In genomic region chr14:103562385-103563088, GRCh38 we compare ENCODE assay signal across 8 cellular contexts. TPM values are rescaled to one million over a fixed set of nuclear protein-coding genes. Genes with fewer than 3 reads are reported as not detected.
A peak's percentile ranks its signal among the peaks of the same experiment; 100 is the strongest.
DNase-seq lines count a peak whose midpoint lies in the region; FAIRE-seq and TF ChIP-seq lines count a peak whose summit lies in the region.

Gene BAG5, minus strand, starts transcription at chr14:103562657. Its CDS starts 1,493 bp downstream, at chr14:103561164.
Gene COA8, plus strand, starts transcription at chr14:103562960. Its CDS starts 42 bp downstream, at chr14:103563002.

- H3K27me3 ChIP-seq in Loucy (ENCODE audit: insufficient read depth, low read length, poor library complexity, severe bottlenecking) (no peaks in the 10 kb centered on the region), neutrophil (no peaks in the 10 kb centered on the region)

- peaks cover 89% of the 10 kb centered on the region for H3K79me2 ChIP-seq in Loucy (ENCODE audit: insufficient read depth, low read length)

- peak; percentile 80 for DNase-seq in G401 (ENCODE audit: low spot score)
- peak; percentile 60 for DNase-seq in H4 (ENCODE audit: low spot score)
- peak; percentile 72 for DNase-seq in SK-N-DZ (ENCODE audit: low spot score)
- peak; percentile 88 for DNase-seq in activated naive CD4-positive, alpha-beta T cell treated with Interleukin-2 at 50 U/mL for 16 hours
- peak; percentile 94 to 99 for DNase-seq in frontal cortex (ENCODE audit: low spot score in 2 of 2)

- H3K9me3 ChIP-seq in Loucy (ENCODE audit: insufficient read depth, low read depth, low read length) (no peaks in the 10 kb centered on the region), neutrophil (no peaks in the 10 kb centered on the region)

- no peaks in the 10 kb centered on the region for H3K9me2 ChIP-seq in Loucy (replicated peaks; ENCODE audit: low read depth, low read length)

- peaks cover 55% of the 10 kb centered on the region for H3K4me1 ChIP-seq in Loucy (ENCODE audit: insufficient read depth, low read length, poor library complexity, severe bottlenecking)
- H3K4me1 ChIP-seq in neutrophil (ENCODE audit: control insufficient read depth in 1 of 2, insufficient read depth in 1 of 2, low read depth in 1 of 2, low read length in 1 of 2), result peaks cover 25 to 29% of the 10 kb centered on the region in 2 experiments

- FAIRE-seq in frontal cortex (lab: Jason Lieb, UNC), result no peak

- H3K4me2 ChIP-seq in Loucy (ENCODE audit: low read depth, low read length, poor library complexity, severe bottlenecking), result peak within 1 kb of the TSS; percentile 94

- H3K36me3 ChIP-seq in Loucy (ENCODE audit: insufficient read depth, low read length) (peaks cover 8% of the 10 kb centered on the region; the same call in 1 of the 2 replicates), neutrophil (peaks cover 28% of the 10 kb centered on the region)

- peak within 1 kb of the TSS; percentile 100 for H3K27ac ChIP-seq in neutrophil

- H3K9ac ChIP-seq in Loucy (ENCODE audit: low read depth, low read length, poor library complexity, severe bottlenecking), result peak within 1 kb of the TSS; percentile 83

- no peak for TF ChIP-seq CTCF in Loucy (conservative IDR thresholded peaks at IDR 0.05; ENCODE audit: low read length)
- TF ChIP-seq CTCF in neutrophil (IDR thresholded peaks at IDR 0.05), result peak; percentile 23
- no peak for TF ChIP-seq CTCF in subcutaneous adipose tissue (IDR thresholded peaks at IDR 0.05; ENCODE audit: low read depth)

- in situ Hi-C loops in G401 (cut with HindIII; ENCODE audit: low sequenced_read_pairs), result no loop called here

- H3F3A ChIP-seq in Loucy (ENCODE audit: low read depth), result peaks cover 6% of the 10 kb centered on the region; the same call in 1 of the 2 replicates

- H3K4me3 ChIP-seq in Loucy (ENCODE audit: low read length, poor library complexity, severe bottlenecking) (peak within 1 kb of the TSS; percentile 90), neutrophil (ENCODE audit: low read depth in 1 of 2, low read length in 1 of 2) (peak within 1 kb of the TSS; percentile 86 to 99)

- peak within 1 kb of the TSS; percentile 93 for H2AFZ ChIP-seq in Loucy (ENCODE audit: low read length)

- peaks cover 52% of the 10 kb centered on the region for H4K20me1 ChIP-seq in Loucy (ENCODE audit: insufficient read depth, low read length, poor library complexity, severe bottlenecking)

RNA-seq across cellular contexts. Expression of gene BAG5, which starts in this region (rescaled TPM):
- total RNA-seq in G401 (2014; rRNA removed; shearing (Covaris generic)), result 4.0 and 12.2 TPM in 2 replicates
- 11.3 and 18.5 TPM in 2 replicates for total RNA-seq in H4 (2014; rRNA removed; shearing (Covaris generic))
- 10.6 and 12.5 TPM in 2 replicates for polyA plus RNA-seq in SK-N-DZ (2014; cell fraction: cytosol; rRNA removed)
- 6.9 and 7.6 TPM in 2 replicates for polyA plus RNA-seq in SK-N-DZ (2014; cell fraction: nucleus; rRNA removed)
- total RNA-seq in frontal cortex, result 51.4 TPM
- total RNA-seq in subcutaneous adipose tissue, result 10 to 100 TPM; 35.7 to 53.8 (median 46.9) TPM

RNA-seq across cellular contexts. Expression of gene COA8, which starts in this region (rescaled TPM):
- 29.7 and 34.7 TPM in 2 replicates for total RNA-seq in G401 (2014; rRNA removed; shearing (Covaris generic))
- total RNA-seq in H4 (2014; rRNA removed; shearing (Covaris generic)), result 21.7 and 22.3 TPM in 2 replicates
- polyA plus RNA-seq in SK-N-DZ (2014; cell fraction: cytosol; rRNA removed), result 12.2 and 20.0 TPM in 2 replicates
- 3.6 and 11.8 TPM in 2 replicates for polyA plus RNA-seq in SK-N-DZ (2014; cell fraction: nucleus; rRNA removed)
- total RNA-seq in frontal cortex, result 38.3 TPM
- 10 to 100 TPM; 35.1 to 59.9 (median 49.2) TPM for total RNA-seq in subcutaneous adipose tissue

Comparison
In these comparisons a context has a peak if more than half of its experiments do, and no peak if none do; other contexts are left out.
1. Peak in every context shown above with its lines: DNase-seq, H3K4me3 ChIP-seq and H3K27ac ChIP-seq.